Comparison of ENCODE assay signal across 1 cellular context in the genomic region with DNA sequence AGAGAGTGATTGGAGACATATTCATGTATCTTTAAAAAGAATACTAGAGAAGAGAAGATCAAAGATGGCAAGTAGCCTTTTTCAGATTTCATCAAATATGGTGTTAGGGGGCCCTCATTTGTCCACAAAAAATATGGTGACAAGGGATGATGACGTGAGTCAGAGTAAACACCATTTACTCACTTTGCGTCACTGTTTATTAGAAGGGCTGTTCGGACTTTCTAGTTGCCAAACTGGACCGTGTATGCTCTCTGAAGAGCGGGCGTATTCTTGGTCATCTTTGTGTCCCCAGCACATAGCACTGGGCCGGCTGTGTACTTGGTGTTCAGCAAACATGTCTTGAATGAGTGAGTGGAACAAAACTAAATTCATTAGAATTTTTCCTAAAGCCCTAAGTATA.
A peak's percentile ranks its signal among the peaks of the same experiment; 100 is the strongest.
TF ChIP-seq lines count a peak whose summit lies in the region.

No MANE protein-coding gene starts in this region.

TF ChIP-seq in HepG2, 621 proteins besides CTCF, POLR2A, EP300 and RAD21 (continued from another document):
- TF ChIP-seq, protein P1, sequence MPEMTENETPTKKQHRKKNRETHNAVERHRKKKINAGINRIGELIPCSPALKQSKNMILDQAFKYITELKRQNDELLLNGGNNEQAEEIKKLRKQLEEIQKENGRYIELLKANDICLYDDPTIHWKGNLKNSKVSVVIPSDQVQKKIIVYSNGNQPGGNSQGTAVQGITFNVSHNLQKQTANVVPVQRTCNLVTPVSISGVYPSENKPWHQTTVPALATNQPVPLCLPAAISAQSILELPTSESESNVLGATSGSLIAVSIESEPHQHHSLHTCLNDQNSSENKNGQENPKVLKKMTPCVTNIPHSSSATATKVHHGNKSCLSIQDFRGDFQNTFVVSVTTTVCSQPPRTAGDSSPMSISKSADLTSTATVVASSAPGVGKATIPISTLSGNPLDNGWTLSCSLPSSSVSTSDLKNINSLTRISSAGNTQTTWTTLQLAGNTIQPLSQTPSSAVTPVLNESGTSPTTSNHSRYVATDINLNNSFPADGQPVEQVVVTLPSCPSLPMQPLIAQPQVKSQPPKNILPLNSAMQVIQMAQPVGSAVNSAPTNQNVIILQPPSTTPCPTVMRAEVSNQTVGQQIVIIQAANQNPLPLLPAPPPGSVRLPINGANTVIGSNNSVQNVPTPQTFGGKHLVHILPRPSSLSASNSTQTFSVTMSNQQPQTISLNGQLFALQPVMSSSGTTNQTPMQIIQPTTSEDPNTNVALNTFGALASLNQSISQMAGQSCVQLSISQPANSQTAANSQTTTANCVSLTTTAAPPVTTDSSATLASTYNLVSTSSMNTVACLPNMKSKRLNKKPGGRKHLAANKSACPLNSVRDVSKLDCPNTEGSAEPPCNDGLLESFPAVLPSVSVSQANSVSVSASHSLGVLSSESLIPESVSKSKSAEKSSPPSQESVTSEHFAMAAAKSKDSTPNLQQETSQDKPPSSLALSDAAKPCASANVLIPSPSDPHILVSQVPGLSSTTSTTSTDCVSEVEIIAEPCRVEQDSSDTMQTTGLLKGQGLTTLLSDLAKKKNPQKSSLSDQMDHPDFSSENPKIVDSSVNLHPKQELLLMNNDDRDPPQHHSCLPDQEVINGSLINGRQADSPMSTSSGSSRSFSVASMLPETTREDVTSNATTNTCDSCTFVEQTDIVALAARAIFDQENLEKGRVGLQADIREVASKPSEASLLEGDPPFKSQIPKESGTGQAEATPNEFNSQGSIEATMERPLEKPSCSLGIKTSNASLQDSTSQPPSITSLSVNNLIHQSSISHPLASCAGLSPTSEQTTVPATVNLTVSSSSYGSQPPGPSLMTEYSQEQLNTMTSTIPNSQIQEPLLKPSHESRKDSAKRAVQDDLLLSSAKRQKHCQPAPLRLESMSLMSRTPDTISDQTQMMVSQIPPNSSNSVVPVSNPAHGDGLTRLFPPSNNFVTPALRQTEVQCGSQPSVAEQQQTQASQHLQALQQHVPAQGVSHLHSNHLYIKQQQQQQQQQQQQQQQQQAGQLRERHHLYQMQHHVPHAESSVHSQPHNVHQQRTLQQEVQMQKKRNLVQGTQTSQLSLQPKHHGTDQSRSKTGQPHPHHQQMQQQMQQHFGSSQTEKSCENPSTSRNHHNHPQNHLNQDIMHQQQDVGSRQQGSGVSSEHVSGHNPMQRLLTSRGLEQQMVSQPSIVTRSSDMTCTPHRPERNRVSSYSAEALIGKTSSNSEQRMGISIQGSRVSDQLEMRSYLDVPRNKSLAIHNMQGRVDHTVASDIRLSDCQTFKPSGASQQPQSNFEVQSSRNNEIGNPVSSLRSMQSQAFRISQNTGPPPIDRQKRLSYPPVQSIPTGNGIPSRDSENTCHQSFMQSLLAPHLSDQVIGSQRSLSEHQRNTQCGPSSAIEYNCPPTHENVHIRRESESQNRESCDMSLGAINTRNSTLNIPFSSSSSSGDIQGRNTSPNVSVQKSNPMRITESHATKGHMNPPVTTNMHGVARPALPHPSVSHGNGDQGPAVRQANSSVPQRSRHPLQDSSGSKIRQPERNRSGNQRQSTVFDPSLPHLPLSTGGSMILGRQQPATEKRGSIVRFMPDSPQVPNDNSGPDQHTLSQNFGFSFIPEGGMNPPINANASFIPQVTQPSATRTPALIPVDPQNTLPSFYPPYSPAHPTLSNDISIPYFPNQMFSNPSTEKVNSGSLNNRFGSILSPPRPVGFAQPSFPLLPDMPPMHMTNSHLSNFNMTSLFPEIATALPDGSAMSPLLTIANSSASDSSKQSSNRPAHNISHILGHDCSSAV (CRISPR knock-in tag; IDR thresholded peaks at IDR 0.05; ENCODE audit: borderline replicate concordance) = no peak
- TF ChIP-seq FOXP4 (CRISPR knock-in tag; IDR thresholded peaks at IDR 0.05) = peak; percentile 34; the same call in 1 of the 2 replicates
- no peak for TF ChIP-seq ZNF564 (CRISPR knock-in tag; IDR thresholded peaks at IDR 0.05)
- no peak for TF ChIP-seq KMT2B (CRISPR knock-in tag; IDR thresholded peaks at IDR 0.05)
- TF ChIP-seq POLR2AphosphoS2 (IDR thresholded peaks at IDR 0.05; ENCODE audit: low read depth, low read length) = no peak
- no peak for TF ChIP-seq REXO4 (CRISPR knock-in tag; IDR thresholded peaks at IDR 0.05; ENCODE audit: borderline replicate concordance)
- TF ChIP-seq, protein P2, sequence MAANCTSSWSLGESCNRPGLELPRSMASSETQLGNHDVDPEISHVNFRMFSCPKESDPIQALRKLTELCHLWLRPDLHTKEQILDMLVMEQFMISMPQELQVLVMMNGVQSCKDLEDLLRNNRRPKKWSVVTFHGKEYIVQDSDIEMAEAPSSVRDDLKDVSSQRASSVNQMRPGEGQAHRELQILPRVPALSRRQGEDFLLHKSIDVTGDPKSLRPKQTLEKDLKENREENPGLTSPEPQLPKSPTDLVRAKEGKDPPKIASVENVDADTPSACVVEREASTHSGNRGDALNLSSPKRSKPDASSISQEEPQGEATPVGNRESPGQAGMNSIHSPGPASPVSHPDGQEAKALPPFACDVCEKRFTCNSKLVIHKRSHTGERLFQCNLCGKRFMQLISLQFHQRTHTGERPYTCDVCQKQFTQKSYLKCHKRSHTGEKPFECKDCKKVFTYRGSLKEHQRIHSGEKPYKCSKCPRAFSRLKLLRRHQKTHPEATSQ (CRISPR knock-in tag; IDR thresholded peaks at IDR 0.05; ENCODE audit: borderline replicate concordance) = no peak
- 0 out of 3 replicates have a peak, but pooled peaks have one; percentile 37 for TF ChIP-seq MXI1 (IDR thresholded peaks at IDR 0.05; ENCODE audit: borderline replicate concordance, low read depth, low read length)
- TF ChIP-seq FOSL2 (CRISPR knock-in tag; IDR thresholded peaks at IDR 0.05) = peak; percentile 89
- TF ChIP-seq NFIB (CRISPR knock-in tag; IDR thresholded peaks at IDR 0.05; ENCODE audit: borderline replicate concordance) = no peak
- no peak for TF ChIP-seq ZNF446 (CRISPR knock-in tag; IDR thresholded peaks at IDR 0.05)
- no peak for TF ChIP-seq ZNF44 (CRISPR knock-in tag; IDR thresholded peaks at IDR 0.05)
- TF ChIP-seq PPARG (CRISPR knock-in tag; conservative IDR thresholded peaks at IDR 0.05) = no peak
